8 cellular contexts compared by ENCODE assay signal in the genomic region with DNA sequence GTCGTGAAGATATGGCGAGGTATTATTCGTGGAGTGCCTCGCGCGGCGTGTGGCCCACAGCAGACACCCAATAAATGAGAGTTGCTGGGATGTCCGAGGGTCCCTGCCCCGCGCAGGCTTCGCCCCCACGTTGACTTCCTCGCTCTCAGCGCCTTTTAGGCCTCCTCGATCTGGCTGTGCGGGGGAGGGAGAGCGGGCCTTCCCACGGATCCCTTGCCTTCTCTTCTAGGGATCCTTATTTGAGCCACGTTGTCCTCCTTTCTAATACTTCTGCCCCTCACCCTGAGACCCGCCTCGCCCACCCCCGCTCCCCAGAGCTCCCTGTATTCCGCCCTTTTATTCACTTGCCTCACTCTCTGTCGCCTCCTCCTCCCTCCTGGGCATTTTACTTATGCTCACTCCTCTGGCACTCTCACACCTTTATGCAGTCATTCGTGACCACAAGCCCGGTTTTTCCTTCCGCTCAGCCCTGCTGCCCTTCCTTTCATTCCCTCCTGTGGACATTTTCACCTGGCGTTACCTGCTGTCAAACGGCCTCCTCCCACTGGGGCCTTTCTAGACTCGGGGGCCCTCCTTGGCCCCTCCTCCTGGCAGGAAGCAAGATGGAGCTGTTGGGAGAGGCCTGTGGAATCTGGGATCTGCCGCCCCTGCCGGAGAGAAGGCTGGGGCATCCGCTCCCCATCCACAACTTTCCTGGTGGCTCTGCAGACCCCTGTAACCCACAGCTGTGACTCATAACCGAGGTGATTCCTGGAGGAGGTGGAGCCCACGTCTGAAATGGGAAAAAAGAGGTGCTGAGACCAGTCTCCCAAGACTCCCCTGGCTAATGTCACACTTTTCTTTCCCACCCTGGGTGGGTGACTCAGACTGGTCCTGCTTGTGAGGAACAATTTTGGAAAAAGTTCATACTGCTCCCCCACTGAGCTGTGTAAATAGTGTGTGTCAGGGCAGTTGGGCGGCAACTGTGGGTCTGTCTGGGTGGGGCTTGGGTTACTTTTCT. TPM values are rescaled to one million over a fixed set of nuclear protein-coding genes. Genes with fewer than 3 reads are reported as not detected.
DNase-seq lines count a peak whose midpoint lies in the region; ATAC-seq and TF ChIP-seq lines count a peak whose summit lies in the region.

No MANE protein-coding gene starts in this region.

- intact Hi-C loops in aorta (cut with DNase I): loop anchor here in 1 of 2 donors (2.0 kb wide), 1 partner anchor 82 kb away; no protein-coding TSS in a partner anchor

- H3K4me1 Mint-ChIP-seq in activated T-cell treated with anti-CD3 and anti-CD28 coated beads, Interleukin-2, amount 50 U/mL, for 72 hours (ENCODE audit: low read depth): peaks cover 12% of the 10 kb centered on the region
- H3K4me1 Mint-ChIP-seq in naive thymus-derived CD8-positive, alpha-beta T cell: peaks cover 14 to 55% (median 30%) of the 10 kb centered on the region in 4 donors

- peak overlapping the region; percentile 85 to 93 for H3K4me3 Mint-ChIP-seq in activated T-cell treated with anti-CD3 and anti-CD28 coated beads, Interleukin-2, amount 50 U/mL, for 72 hours
- peak overlapping the region; percentile 84 to 100 (median 92) for H3K4me3 Mint-ChIP-seq in naive thymus-derived CD8-positive, alpha-beta T cell

- H3K27me3 ChIP-seq in aorta (ENCODE audit: control insufficient read depth in 1 of 2, insufficient read depth in 2 of 2, low read length in 1 of 2): no peaks in the 10 kb centered on the region

- TF ChIP-seq POLR2A in NB4 (IDR thresholded peaks at IDR 0.05; ENCODE audit: extremely low read depth, insufficient read length): no peak

- H3K27ac ChIP-seq in aorta (ENCODE audit: low read depth in 1 of 2, low read length in 2 of 2): peak overlapping the region; percentile 85 to 86

- no peaks in the 10 kb centered on the region for H3K27me3 Mint-ChIP-seq in activated T-cell treated with anti-CD3 and anti-CD28 coated beads, Interleukin-2, amount 50 U/mL, for 72 hours (ENCODE audit: low read depth)
- no peaks in the 10 kb centered on the region for H3K27me3 Mint-ChIP-seq in naive thymus-derived CD8-positive, alpha-beta T cell

- no peaks in the 10 kb centered on the region for H3K36me3 ChIP-seq in aorta (ENCODE audit: control insufficient read depth in 1 of 2, insufficient read depth in 2 of 2, low read length in 1 of 2)

- H3K9me3 Mint-ChIP-seq in activated T-cell treated with anti-CD3 and anti-CD28 coated beads, Interleukin-2, amount 50 U/mL, for 72 hours: no peaks in the 10 kb centered on the region
- H3K9me3 Mint-ChIP-seq in naive thymus-derived CD8-positive, alpha-beta T cell: no peaks in the 10 kb centered on the region

- peaks cover 0 to 3% of the 10 kb centered on the region in 2 donors for H3K36me3 Mint-ChIP-seq in activated T-cell treated with anti-CD3 and anti-CD28 coated beads, Interleukin-2, amount 50 U/mL, for 72 hours (ENCODE audit: insufficient read depth in 2 of 2)
- H3K36me3 Mint-ChIP-seq in naive thymus-derived CD8-positive, alpha-beta T cell: no peaks in the 10 kb centered on the region

- WGBS in aorta, 2 donors: 1% methylated on average over 35 to 36 of the region's 36 CpGs

- peak overlapping the region; percentile 72 for H3K4me3 ChIP-seq in NB4 (ENCODE audit: low read depth, low read length)
- H3K4me3 ChIP-seq in fibroblast of pulmonary artery (replicated peaks; ENCODE audit: low read depth, low read length): peak overlapping the region; percentile 98
- H3K4me3 ChIP-seq in aorta (ENCODE audit: low read length in 2 of 2): peak overlapping the region; percentile 86 to 95

- H3K4me1 ChIP-seq in aorta (ENCODE audit: control insufficient read depth in 1 of 2, insufficient read depth in 2 of 2, low read length in 2 of 2): peaks cover 0 to 5% of the 10 kb centered on the region in 2 donors

- POLR2A ChIA-PET in naive thymus-derived CD8-positive, alpha-beta T cell (lab: Charles Lee): interaction anchor here (0.9 to 1.4 kb wide), 3 partner anchors 135 to 227 kb away, joined by 3 to 4 read pairs (median 3); a partner anchor contains a TSS

- TF ChIP-seq CTCF in NB4 (IDR thresholded peaks at IDR 0.05; ENCODE audit: low read depth, low read length): no peak
- peak; percentile 52 for TF ChIP-seq CTCF in fibroblast of pulmonary artery (IDR thresholded peaks at IDR 0.05; ENCODE audit: low read length, missing control alignments)

- H3K9me3 ChIP-seq in aorta (ENCODE audit: control insufficient read depth, low read length): no peaks in the 10 kb centered on the region

- DNase-seq in NCI-H2081 (lab: John Stamatoyannopoulos, UW): peak; percentile 14 to 48
- DNase-seq in NCI-H2081 treated with DMSO at 0.1 percent for 48 hours (lab: John Stamatoyannopoulos, UW): no peak
- no peak for DNase-seq in NB4 (ENCODE audit: low read depth)
- DNase-seq in activated T-cell treated with anti-CD3 and anti-CD28 coated beads, Interleukin-2, amount 50 U/mL, for 72 hours: peak; percentile 19 to 21
- DNase-seq in fibroblast of pulmonary artery (ENCODE audit: low read depth): peak; percentile 72
- peak in 1 of 10 donors; percentile 5 for DNase-seq in naive thymus-derived CD8-positive, alpha-beta T cell
- DNase-seq in aorta: peak; percentile 78 to 88
- DNase-seq in activated CD4-positive, CD25-positive, alpha-beta regulatory T cell (lab: John Stamatoyannopoulos, UW): no peak

- no peak for ATAC-seq in activated T-cell treated with anti-CD3 and anti-CD28 coated beads, Interleukin-2, amount 50 U/mL, for 72 hours (replicated peaks in 1 of 2)
- ATAC-seq in naive thymus-derived CD8-positive, alpha-beta T cell: no peak
- peak; percentile 66 for ATAC-seq in aorta (ENCODE audit: low FRiP score)

- H3K27ac Mint-ChIP-seq in activated T-cell treated with anti-CD3 and anti-CD28 coated beads, Interleukin-2, amount 50 U/mL, for 72 hours: peak overlapping the region; percentile 83
- H3K27ac Mint-ChIP-seq in naive thymus-derived CD8-positive, alpha-beta T cell: peak overlapping the region; percentile 39 to 94 (median 88)

RNA-seq across cellular contexts. Expression of a gene that starts 1.0 kb away (rescaled TPM):
- total RNA-seq in activated T-cell treated with anti-CD3 and anti-CD28 coated beads, Interleukin-2, amount 50 U/mL, for 72 hours: 10 to 100 TPM; 12.2 to 19.2 TPM
- total RNA-seq in naive thymus-derived CD8-positive, alpha-beta T cell: 1 to 10 TPM; 5.0 to 5.9 TPM
- polyA plus RNA-seq in naive thymus-derived CD8-positive, alpha-beta T cell: 10 to 100 TPM in 1 of 3 donors, 1 to 10 TPM in 2; 7.8 to 21.2 (median 9.0) TPM
- 100 to 1,000 TPM; 312 to 499 TPM for total RNA-seq in aorta
- 100 to 1,000 TPM in 1 of 2 donors, 10 to 100 TPM in 1; 31.6 to 147 TPM for polyA plus RNA-seq in aorta

Comparison
In these comparisons a context has a peak if more than half of its experiments do, and no peak if none do; other contexts are left out.
1. DNase-seq: peak in NCI-H2081 (2 of 2), activated T-cell treated with anti-CD3 and anti-CD28 coated beads, Interleukin-2, amount 50 U/mL, for 72 hours (2 of 2), fibroblast of pulmonary artery (single experiment) and aorta (2 of 2); none in NCI-H2081 treated with DMSO at 0.1 percent for 48 hours (single experiment), NB4 (single experiment) and activated CD4-positive, CD25-positive, alpha-beta regulatory T cell (0 of 4).
2. RNA of a gene that starts 1.0 kb away (total RNA-seq): 312 to 499 TPM in aorta; 12.2 to 19.2 TPM in activated T-cell treated with anti-CD3 and anti-CD28 coated beads, Interleukin-2, amount 50 U/mL, for 72 hours and 5.0 to 5.9 TPM in naive thymus-derived CD8-positive, alpha-beta T cell; every median in the first group is over 10 times any median in the second.
3. Peak in every context shown above with its lines, with median percentiles within 50 percentile points of each other: H3K4me3 ChIP-seq.